In genomic region chr7:134552105-134552504, GRCh38 we compare ENCODE assay signal across 13 cellular contexts. TPM values are rescaled to one million over a fixed set of nuclear protein-coding genes. Genes with fewer than 3 reads are reported as not detected.
DNase-seq lines count a peak whose midpoint lies in the region; ATAC-seq and TF ChIP-seq lines count a peak whose summit lies in the region.
"Had no signal": no experiment of that assay in that cellular context is flagged by ENCODE, and none has a peak within 500 bp of the region (broad histone marks: within the 10 kb centered on the region; RNA-seq: fewer than 3 reads in every experiment).

No MANE protein-coding gene starts in this region.

- no peaks in the 10 kb centered on the region for H3K9me3 Mint-ChIP-seq in endothelial cell (ENCODE audit: unreplicated experiment)
- H3K9me3 Mint-ChIP-seq in progenitor cell of endocrine pancreas (ENCODE audit: low read depth): no peaks in the 10 kb centered on the region

- no peaks in the 10 kb centered on the region for H3K36me3 ChIP-seq in esophagus muscularis mucosa
- H3K36me3 ChIP-seq: ovary, tibial nerve had no signal

- H3K4me3 Mint-ChIP-seq in endothelial cell (ENCODE audit: unreplicated experiment): no peak overlapping the region
- no peak overlapping the region for H3K4me3 Mint-ChIP-seq in progenitor cell of endocrine pancreas (ENCODE audit: low read depth)

- peaks cover 18% of the 10 kb centered on the region for H3K4me1 Mint-ChIP-seq in endothelial cell (ENCODE audit: unreplicated experiment)
- H3K4me1 Mint-ChIP-seq in progenitor cell of endocrine pancreas (ENCODE audit: low read depth): peaks cover 14% of the 10 kb centered on the region

- H3K36me3 Mint-ChIP-seq in endothelial cell (ENCODE audit: low read depth, unreplicated experiment): no peaks in the 10 kb centered on the region
- H3K36me3 Mint-ChIP-seq in progenitor cell of endocrine pancreas (ENCODE audit: insufficient read depth): no peaks in the 10 kb centered on the region

- H3K27me3 Mint-ChIP-seq in endothelial cell (ENCODE audit: unreplicated experiment) (no peaks in the 10 kb centered on the region), progenitor cell of endocrine pancreas (peaks cover 24% of the 10 kb centered on the region)

- no peak for TF ChIP-seq POLR2A in esophagus muscularis mucosa (IDR thresholded peaks at IDR 0.05; ENCODE audit: low read depth)

- peaks cover 0 to 4% (median 2%) of the 10 kb centered on the region in 4 donors for H3K4me1 ChIP-seq in esophagus muscularis mucosa

- no peak overlapping the region for H3K4me3 ChIP-seq in esophagus muscularis mucosa
- H3K4me3 ChIP-seq: ovary, tibial nerve had no signal

- intact Hi-C loops in esophagus muscularis mucosa (cut with DNase I): no loop called here

- no peak overlapping the region for H3K27ac ChIP-seq in esophagus muscularis mucosa (replicated peaks in 1 of 4)
- H3K27ac ChIP-seq: ovary, tibial nerve had no signal

- TF ChIP-seq CTCF in endothelial cell (IDR thresholded peaks at IDR 0.05; ENCODE audit: unreplicated experiment) (no peak), progenitor cell of endocrine pancreas (IDR thresholded peaks at IDR 0.05; ENCODE audit: unreplicated experiment) (peak; percentile 47), esophagus muscularis mucosa (IDR thresholded peaks at IDR 0.05) (no peak)

- 74% methylated on average over 7 of the region's 7 CpGs for WGBS in esophagus muscularis mucosa

- no peak for ATAC-seq in HG03469 (IDR thresholded peaks at IDR 0.05; ENCODE audit: unreplicated experiment)

- no peak for TF ChIP-seq EP300 in esophagus muscularis mucosa (IDR thresholded peaks at IDR 0.05)

- H3K27me3 ChIP-seq in esophagus muscularis mucosa: no peaks in the 10 kb centered on the region
- H3K27me3 ChIP-seq: ovary, tibial nerve had no signal

- no peaks in the 10 kb centered on the region for H3K9me3 ChIP-seq in esophagus muscularis mucosa
- H3K9me3 ChIP-seq: ovary, tibial nerve had no signal

- H3K27ac Mint-ChIP-seq in endothelial cell (ENCODE audit: unreplicated experiment) (no peak overlapping the region), progenitor cell of endocrine pancreas (no peak overlapping the region)

- DNase-seq in ELR (ENCODE audit: low read depth) (peak; percentile 17), NCI-H524 (lab: John Stamatoyannopoulos, UW) (peak; percentile 84 to 93), endothelial cell (ENCODE audit: low spot score) (peak; percentile 31), progenitor cell of endocrine pancreas (ENCODE audit: low spot score, unreplicated experiment) (no peak), NCI-H226 (no peak), amniotic stem cell (lab: John Stamatoyannopoulos, UW) (no peak), esophagus muscularis mucosa (ENCODE audit: extremely low spot score) (no peak)
- DNase-seq: activated naive CD4-positive, alpha-beta T cell; effector CD4-positive, alpha-beta T cell; NCI-H1694 treated with DMSO at 0.1 percent for 48 hours; ovary had no signal

RNA-seq across cellular contexts. Expression of gene AKR1B15, which starts 3.2 kb away (rescaled TPM):
- total RNA-seq in endothelial cell (ENCODE audit: unreplicated experiment): not detected
- total RNA-seq in progenitor cell of endocrine pancreas: not detected in 2 replicates
- under 1 TPM in 1 of 4 donors, not detected in 3; 0.17 TPM for total RNA-seq in esophagus muscularis mucosa

RNA-seq across cellular contexts. Expression of gene AKR1B10, which starts 24.7 kb away (rescaled TPM):
- total RNA-seq in endothelial cell (ENCODE audit: unreplicated experiment): not detected
- 0.55 TPM in 1 of 2 replicates, not detected in the other for total RNA-seq in progenitor cell of endocrine pancreas
- total RNA-seq in esophagus muscularis mucosa: 1 to 10 TPM in 1 of 4 donors, under 1 TPM in 2, not detected in 1; 0.66 to 1.0 (median 0.83) TPM

Comparison
In these comparisons a context has a peak if more than half of its experiments do, and no peak if none do; other contexts are left out.
1. DNase-seq: peak in ELR (single experiment), NCI-H524 (2 of 2) and endothelial cell (single experiment); none in progenitor cell of endocrine pancreas (single experiment), NCI-H226 (single experiment), amniotic stem cell (single experiment) and esophagus muscularis mucosa (single experiment).